ENCODE assay signal across 13 cellular contexts in genomic region chr9:134035041-134036039, GRCh38. TPM values are rescaled to one million over a fixed set of nuclear protein-coding genes. Genes with fewer than 3 reads are reported as not detected.
A peak's percentile ranks its signal among the peaks of the same experiment; 100 is the strongest.
DNase-seq lines count a peak whose midpoint lies in the region; ATAC-seq and TF ChIP-seq lines count a peak whose summit lies in the region.
"Had no signal": no experiment of that assay in that cellular context is flagged by ENCODE, and none has a peak within 500 bp of the region (broad histone marks: within the 10 kb centered on the region; RNA-seq: fewer than 3 reads in every experiment).

No MANE protein-coding gene starts in this region.

- H3K4me1 ChIP-seq in left ventricle myocardium inferior (no peaks in the 10 kb centered on the region), osteoblast (ENCODE audit: insufficient read depth, low read length) (no peaks in the 10 kb centered on the region)

- H3K4me1 Mint-ChIP-seq in endothelial cell (ENCODE audit: unreplicated experiment) = no peaks in the 10 kb centered on the region

- no peak overlapping the region for H3K4me2 ChIP-seq in osteoblast (ENCODE audit: insufficient read depth, low read length)

- ATAC-seq in Right ventricle myocardium inferior = no peak
- no peak for ATAC-seq in GM18858 (IDR thresholded peaks at IDR 0.05; ENCODE audit: unreplicated experiment)
- ATAC-seq in GM18498 (IDR thresholded peaks at IDR 0.05; ENCODE audit: unreplicated experiment) = no peak
- ATAC-seq: PC-3 had no signal

- H3K36me3 ChIP-seq in left ventricle myocardium inferior = peaks cover 99% of the 10 kb centered on the region
- peaks cover 46% of the 10 kb centered on the region for H3K36me3 ChIP-seq in osteoblast (ENCODE audit: insufficient read depth, low read length)
- peaks cover 63% of the 10 kb centered on the region for H3K36me3 ChIP-seq in MG63

- no peaks in the 10 kb centered on the region for H3K9me3 Mint-ChIP-seq in endothelial cell (ENCODE audit: unreplicated experiment)

- H4K20me1 ChIP-seq in osteoblast (ENCODE audit: insufficient read depth, low read length) = peaks cover 2% of the 10 kb centered on the region

- peaks cover 5% of the 10 kb centered on the region for H3K27me3 Mint-ChIP-seq in endothelial cell (ENCODE audit: unreplicated experiment)

- peaks cover 38% of the 10 kb centered on the region for H3K36me3 Mint-ChIP-seq in endothelial cell (ENCODE audit: low read depth, unreplicated experiment)

- DNase-seq in Right ventricle myocardium inferior (ENCODE audit: missing footprints) (peak; percentile 30), left ventricle myocardium inferior (no peak), endothelial cell (ENCODE audit: low spot score) (no peak), osteoblast (ENCODE audit: insufficient read length, low spot score, missing footprints) (peak; percentile 38), MG63 (no peak)
- DNase-seq: DND-41, KBM-7, NCI-H1436 treated with DMSO at 0.1 percent for 48 hours, NCI-H2029 treated with DMSO at 0.1 percent for 48 hours, NCI-H748 treated with DMSO at 0.1 percent for 48 hours, PC-3 had no signal

- peak overlapping the region; percentile 47 for H3K4me3 Mint-ChIP-seq in endothelial cell (ENCODE audit: unreplicated experiment)

- H3K9me3 ChIP-seq in left ventricle myocardium inferior (replicated peaks) (peaks cover 20% of the 10 kb centered on the region), osteoblast (ENCODE audit: low read depth, low read length) (no peaks in the 10 kb centered on the region), MG63 (peaks cover 8% of the 10 kb centered on the region)

- no peak overlapping the region for H3K27ac ChIP-seq in left ventricle myocardium inferior (replicated peaks)
- H3K27ac ChIP-seq in osteoblast (ENCODE audit: low read depth, low read length) = no peak overlapping the region

- H3K79me2 ChIP-seq in osteoblast (ENCODE audit: insufficient read depth, low read length) = no peaks in the 10 kb centered on the region

- H3K27me3 ChIP-seq in left ventricle myocardium inferior (ENCODE audit: low read depth) (no peaks in the 10 kb centered on the region), osteoblast (ENCODE audit: insufficient read depth, low read length) (no peaks in the 10 kb centered on the region), MG63 (no peaks in the 10 kb centered on the region)

- H3K27ac Mint-ChIP-seq in endothelial cell (ENCODE audit: unreplicated experiment) = no peak overlapping the region

- no peak overlapping the region for H2AFZ ChIP-seq in osteoblast (ENCODE audit: low read length)

- intact Hi-C loops in Right ventricle myocardium inferior (cut with DNase I) (no loop called here), left ventricle myocardium inferior (cut with micrococcal nuclease) (no loop called here)

- no peak overlapping the region for H3K4me3 ChIP-seq in left ventricle myocardium inferior
- no peak overlapping the region for H3K4me3 ChIP-seq in osteoblast (ENCODE audit: insufficient read depth, low read length)
- H3K4me3 ChIP-seq in MG63 = no peak overlapping the region

- no peak for TF ChIP-seq CTCF in left ventricle myocardium inferior (IDR thresholded peaks at IDR 0.05; ENCODE audit: borderline replicate concordance)
- no peak for TF ChIP-seq CTCF in endothelial cell (IDR thresholded peaks at IDR 0.05; ENCODE audit: unreplicated experiment)
- TF ChIP-seq CTCF in osteoblast (IDR thresholded peaks at IDR 0.05; ENCODE audit: extremely low read depth, low read depth, low read length) = no peak

RNA-seq across cellular contexts. Expression of gene BRD3OS, which starts 10.1 kb away (rescaled TPM):
- 6.2 TPM for total RNA-seq in Right ventricle myocardium inferior
- total RNA-seq in left ventricle myocardium inferior = 5.7 TPM
- 11.4 TPM for total RNA-seq in endothelial cell (ENCODE audit: unreplicated experiment)
- 23.0 and 26.1 TPM in 2 replicates for total RNA-seq in osteoblast
- 7.8 and 18.6 TPM in 2 replicates for total RNA-seq in MG63 (2014; rRNA removed; shearing (Covaris generic); ENCODE audit: low replicate concordance)

RNA-seq across cellular contexts. Expression of gene BRD3, which starts 32.5 kb away (rescaled TPM):
- total RNA-seq in Right ventricle myocardium inferior (31.6 TPM), left ventricle myocardium inferior (24.7 TPM), endothelial cell (ENCODE audit: unreplicated experiment) (56.2 TPM), osteoblast (6.9 and 10.9 TPM in 2 replicates)
- 3.1 and 5.0 TPM in 2 replicates for total RNA-seq in MG63 (2014; rRNA removed; shearing (Covaris generic); ENCODE audit: low replicate concordance)

RNA-seq across cellular contexts. Expression of gene VAV2, which starts 43.2 kb away (rescaled TPM):
- total RNA-seq in Right ventricle myocardium inferior = 7.6 TPM
- total RNA-seq in left ventricle myocardium inferior = 4.1 TPM
- 27.2 TPM for total RNA-seq in endothelial cell (ENCODE audit: unreplicated experiment)
- 8.0 and 8.8 TPM in 2 replicates for total RNA-seq in osteoblast
- total RNA-seq in MG63 (2014; rRNA removed; shearing (Covaris generic); ENCODE audit: low replicate concordance) = 17.3 and 22.8 TPM in 2 replicates

Comparison
In these comparisons a context has a peak if more than half of its experiments do, and no peak if none do; other contexts are left out.
1. DNase-seq: peak in Right ventricle myocardium inferior (single experiment) and osteoblast (single experiment); none in left ventricle myocardium inferior (single experiment), endothelial cell (single experiment) and MG63 (single experiment).